Comparison of ENCODE assay signal across 28 cellular contexts in genomic region chr3:79957066-79957465, GRCh38.
"Had no signal": no experiment of that assay in that cellular context is flagged by ENCODE, and none has a peak within 500 bp of the region (broad histone marks: within the 10 kb centered on the region; RNA-seq: fewer than 3 reads in every experiment).

No MANE protein-coding gene starts in this region.

- H3K27me3 ChIP-seq: adrenal gland, cardiac muscle cell had no signal

- H3K27ac ChIP-seq: adrenal gland, cardiac muscle cell, VCaP had no signal

- H3K4me3 ChIP-seq: adrenal gland, cardiac muscle cell had no signal

- H3K9me3 ChIP-seq: adrenal gland had no signal

- DNase-seq: activated B cell treated with CpG ODN at 0.5 μM for 24 hours; activated CD4-positive, alpha-beta memory T cell treated with anti-CD3 and anti-CD28 coated beads for 36 hours; activated CD4-positive, alpha-beta T cell treated with anti-CD3 and anti-CD28 coated beads for 4 hours; activated CD4-positive, alpha-beta T cell treated with anti-CD3 and anti-CD28 coated beads, Interleukin-2, amount 10 ng/mL, durations not matched to agents 24 days and 14 days; activated CD4-positive, alpha-beta T cell treated with anti-CD3 and anti-CD28 coated beads, Interleukin-2, amount 50 U/mL, for 1 hour; activated CD4-positive, alpha-beta T cell treated with anti-CD3 and anti-CD28 coated beads, Interleukin-2, amount 50 U/mL, for 4 hours; activated CD4-positive, CD25-positive, alpha-beta regulatory T cell treated with anti-CD3 and anti-CD28 coated beads, Interleukin-2, amount 50 U/mL, for 72 hours; activated CD8-positive, alpha-beta memory T cell treated with anti-CD3 and anti-CD28 coated beads, Interleukin-2, amount 50 U/mL, for 4 hours; activated CD8-positive, alpha-beta T cell treated with anti-CD3 and anti-CD28 coated beads for 36 hours; activated effector memory CD4-positive, alpha-beta T cell treated with anti-CD3 and anti-CD28 coated beads, Interleukin-2, amount 50 U/mL, for 16 hours; activated gamma-delta T cell treated with Interleukin-2 at 50 U/mL for 16 hours; activated naive CD4-positive, alpha-beta T cell; activated naive CD4-positive, alpha-beta T cell treated with anti-CD3 and anti-CD28 coated beads for 36 hours; activated naive CD4-positive, alpha-beta T cell treated with anti-CD3 and anti-CD28 coated beads, Interleukin-2, amount 50 U/mL, for 16 hours; activated naive CD8-positive, alpha-beta T cell treated with anti-CD3 and anti-CD28 coated beads for 36 hours; activated T-cell treated with anti-CD3 and anti-CD28 coated beads for 4 hours; activated T-cell treated with anti-CD3 and anti-CD28 coated beads, Interleukin-2, amount 50 U/mL, for 1 hour; activated T-cell treated with anti-CD3 and anti-CD28 coated beads, Interleukin-2, amount 50 U/mL, for 4 hours; activated T-cell treated with anti-CD3 and anti-CD28 coated beads, Interleukin-2, amount 50 U/mL, for 72 hours; adrenal gland; amniotic stem cell; aorta; caudate nucleus; cerebellar nuclear complex; T-helper 2 cell; T-helper 9 cell had no signal

- H3K36me3 ChIP-seq: adrenal gland, cardiac muscle cell had no signal

- H3K4me1 ChIP-seq: adrenal gland had no signal
